ENCODE assay signal across 16 cellular contexts in genomic region chr15:77886805-77887448, GRCh38.
DNase-seq lines count a peak whose midpoint lies in the region; ATAC-seq and TF ChIP-seq lines count a peak whose summit lies in the region.
"Had no signal": no experiment of that assay in that cellular context is flagged by ENCODE, and none has a peak within 500 bp of the region (broad histone marks: within the 10 kb centered on the region; RNA-seq: fewer than 3 reads in every experiment).

No MANE protein-coding gene starts in this region.

- H3F3A ChIP-seq in PC-3 (ENCODE audit: low read length, unreplicated experiment): no peaks in the 10 kb centered on the region

- peak overlapping the region; percentile 27 for H4K91ac ChIP-seq in mesenchymal stem cell (ENCODE audit: low read length)

- no peak for TF ChIP-seq POLR2A in suprapubic skin (IDR thresholded peaks at IDR 0.05)

- no peak overlapping the region for H3K23ac ChIP-seq in mesenchymal stem cell (ENCODE audit: low read length in 2 of 2)

- POLR2A ChIA-PET in PC-3 (lab: Charles Lee; ENCODE audit: unreplicated experiment): no interaction called here

- H3K4me3 ChIP-seq in mesenchymal stem cell (ENCODE audit: insufficient read depth in 1 of 2, low read depth in 1 of 2, low read length in 2 of 2) (no peak overlapping the region), skeletal muscle satellite cell (ENCODE audit: low read length) (no peak overlapping the region), suprapubic skin (no peak overlapping the region), PC-3 (ENCODE audit: low read length) (no peak overlapping the region)
- H3K4me3 ChIP-seq: A549, PC-9 had no signal

- WGBS in mesenchymal stem cell: 97% methylated on average over 8 of the region's 11 CpGs
- WGBS in suprapubic skin: 94% methylated on average over 5 of the region's 11 CpGs

- H3K27me3 ChIP-seq in mesenchymal stem cell (ENCODE audit: control insufficient read depth in 1 of 2, insufficient read depth in 1 of 2, low read length in 2 of 2): peaks cover 0 to 3% of the 10 kb centered on the region in 2 experiments
- no peaks in the 10 kb centered on the region for H3K27me3 ChIP-seq in skeletal muscle satellite cell (ENCODE audit: control insufficient read depth, insufficient read depth, low read length)
- no peaks in the 10 kb centered on the region for H3K27me3 ChIP-seq in suprapubic skin
- H3K27me3 ChIP-seq in PC-3 (ENCODE audit: low read length): no peaks in the 10 kb centered on the region

- no peak overlapping the region for H3K14ac ChIP-seq in mesenchymal stem cell (ENCODE audit: low read length in 2 of 2)

- H3K4me3 Mint-ChIP-seq in stimulated activated naive CD8-positive, alpha-beta T cell treated with anti-CD3 and anti-CD28 coated beads, Interleukin-15, amount 100 ng/mL, for 72 hours: no peak overlapping the region
- no peak overlapping the region for H3K4me3 Mint-ChIP-seq in progenitor cell of endocrine pancreas (ENCODE audit: low read depth)

- H3K4me1 ChIP-seq in mesenchymal stem cell (ENCODE audit: control insufficient read depth, insufficient read depth, low read depth, low read length): peaks cover 19% of the 10 kb centered on the region
- peaks cover 47% of the 10 kb centered on the region for H3K4me1 ChIP-seq in skeletal muscle satellite cell (ENCODE audit: control insufficient read depth, insufficient read depth, low read length)
- peaks cover 14% of the 10 kb centered on the region for H3K4me1 ChIP-seq in suprapubic skin
- H3K4me1 ChIP-seq in PC-3 (ENCODE audit: insufficient read depth, low read length): no peaks in the 10 kb centered on the region; the same call in 1 of the 2 replicates

- peak overlapping the region in 1 of 2 experiments; percentile 88 for H2BK12ac ChIP-seq in mesenchymal stem cell (ENCODE audit: low read length in 2 of 2)

- H2AK5ac ChIP-seq in mesenchymal stem cell (ENCODE audit: low read length, severe bottlenecking): no peak overlapping the region

- H3K36me3 Mint-ChIP-seq in progenitor cell of endocrine pancreas (ENCODE audit: insufficient read depth): no peaks in the 10 kb centered on the region

- H3K9me3 ChIP-seq in mesenchymal stem cell (ENCODE audit: control insufficient read depth, low read length): no peaks in the 10 kb centered on the region
- no peaks in the 10 kb centered on the region for H3K9me3 ChIP-seq in skeletal muscle satellite cell (replicated peaks; ENCODE audit: low read length)
- no peaks in the 10 kb centered on the region for H3K9me3 ChIP-seq in suprapubic skin
- H3K9me3 ChIP-seq in PC-3 (ENCODE audit: low read length): no peaks in the 10 kb centered on the region
- H3K9me3 ChIP-seq: A549 had no signal

- no peaks in the 10 kb centered on the region for H3K79me1 ChIP-seq in mesenchymal stem cell (replicated peaks; ENCODE audit: low read length, poor library complexity, severe bottlenecking)

- H3K4me2 ChIP-seq in mesenchymal stem cell (ENCODE audit: low read length, poor library complexity, severe bottlenecking) (no peak overlapping the region), skeletal muscle satellite cell (ENCODE audit: low read length) (no peak overlapping the region), PC-3 (ENCODE audit: low read length) (no peak overlapping the region)
- H3K4me2 ChIP-seq: A549, KMS-11, PC-9 had no signal

- TF ChIP-seq CTCF in suprapubic skin (IDR thresholded peaks at IDR 0.05) (no peak), progenitor cell of endocrine pancreas (IDR thresholded peaks at IDR 0.05; ENCODE audit: unreplicated experiment) (no peak), PC-3 (conservative IDR thresholded peaks at IDR 0.05; ENCODE audit: low read depth, low read length) (no peak)

- no peak overlapping the region for H3K27ac Mint-ChIP-seq in stimulated activated naive CD8-positive, alpha-beta T cell treated with anti-CD3 and anti-CD28 coated beads, Interleukin-15, amount 100 ng/mL, for 72 hours
- H3K27ac Mint-ChIP-seq in progenitor cell of endocrine pancreas: no peak overlapping the region

- ATAC-seq in stimulated activated naive CD8-positive, alpha-beta T cell treated with anti-CD3 and anti-CD28 coated beads, Interleukin-15, amount 100 ng/mL, for 72 hours: peak; percentile 27
- ATAC-seq in stimulated activated naive CD8-positive, alpha-beta T cell treated with anti-CD3 and anti-CD28 coated beads, Interleukin-15, Interleukin-2, amounts not matched to agents 100 U/mL and 50 U/mL, for 24 hours: no peak
- no peak for ATAC-seq in PC-3

- H4K20me1 ChIP-seq in PC-3 (ENCODE audit: low read length): no peaks in the 10 kb centered on the region

- H3K79me2 ChIP-seq in PC-3 (ENCODE audit: low read length): no peaks in the 10 kb centered on the region

- no peaks in the 10 kb centered on the region for H3K9me3 Mint-ChIP-seq in stimulated activated naive CD8-positive, alpha-beta T cell treated with anti-CD3 and anti-CD28 coated beads, Interleukin-15, amount 100 ng/mL, for 72 hours
- no peaks in the 10 kb centered on the region for H3K9me3 Mint-ChIP-seq in progenitor cell of endocrine pancreas (ENCODE audit: low read depth)

- intact Hi-C loops in PC-3 (cut with micrococcal nuclease): no loop called here

- H3K36me3 ChIP-seq in mesenchymal stem cell (ENCODE audit: control insufficient read depth in 1 of 2, insufficient read depth in 2 of 2, low read depth in 1 of 2, low read length in 2 of 2) (no peaks in the 10 kb centered on the region), skeletal muscle satellite cell (ENCODE audit: insufficient read depth, low read length) (no peaks in the 10 kb centered on the region), suprapubic skin (no peaks in the 10 kb centered on the region), PC-3 (ENCODE audit: low read depth, low read length) (no peaks in the 10 kb centered on the region)

- no peak overlapping the region for H2AFZ ChIP-seq in mesenchymal stem cell (ENCODE audit: low read depth, low read length)
- no peak overlapping the region for H2AFZ ChIP-seq in PC-3 (ENCODE audit: low read length)
- H2AFZ ChIP-seq: PC-9 had no signal

- H2BK120ac ChIP-seq in mesenchymal stem cell (ENCODE audit: low read depth, low read length): peak overlapping the region; percentile 19

- no peaks in the 10 kb centered on the region for H3K9me2 ChIP-seq in PC-3 (replicated peaks; ENCODE audit: low read length)

- H3K4me1 Mint-ChIP-seq in stimulated activated naive CD8-positive, alpha-beta T cell treated with anti-CD3 and anti-CD28 coated beads, Interleukin-15, amount 100 ng/mL, for 72 hours: peaks cover 4% of the 10 kb centered on the region
- H3K4me1 Mint-ChIP-seq in progenitor cell of endocrine pancreas (ENCODE audit: low read depth): no peaks in the 10 kb centered on the region

- H2BK15ac ChIP-seq in mesenchymal stem cell (ENCODE audit: low read depth, poor library complexity, severe bottlenecking): no peak overlapping the region

- H4K8ac ChIP-seq in mesenchymal stem cell (ENCODE audit: low read length): no peak overlapping the region

- H3K27ac ChIP-seq in mesenchymal stem cell (ENCODE audit: low read length, poor library complexity, severe bottlenecking) (no peak overlapping the region), suprapubic skin (no peak overlapping the region), PC-3 (ENCODE audit: low read length) (no peak overlapping the region)
- H3K27ac ChIP-seq: C4-2B, KMS-11, PC-9 had no signal

- no peak overlapping the region for H2BK5ac ChIP-seq in mesenchymal stem cell (ENCODE audit: low read depth, low read length, poor library complexity, severe bottlenecking)

- no peak overlapping the region for H3K4ac ChIP-seq in mesenchymal stem cell (ENCODE audit: low read depth in 1 of 2, low read length in 2 of 2)

- CTCF ChIA-PET in PC-3 (lab: Charles Lee): no interaction called here

- no peak for DNase-seq in stimulated activated naive CD8-positive, alpha-beta T cell treated with anti-CD3 and anti-CD28 coated beads, Interleukin-15, amount 100 ng/mL, for 72 hours
- DNase-seq in stimulated activated naive CD8-positive, alpha-beta T cell treated with anti-CD3 and anti-CD28 coated beads, Interleukin-15, Interleukin-2, amounts not matched to agents 100 U/mL and 50 U/mL, for 24 hours: no peak
- DNase-seq in mesenchymal stem cell (no peak), suprapubic skin (ENCODE audit: low spot score in 2 of 2) (no peak), progenitor cell of endocrine pancreas (ENCODE audit: low spot score, unreplicated experiment) (no peak), PC-3 (no peak)
- DNase-seq: DMS 273 treated with DMSO at 0.1 percent for 48 hours, NCI-H1436, NCI-H2029 treated with DMSO at 0.1 percent for 48 hours, NCI-H510A treated with DMSO at 0.1 percent for 48 hours, NCI-H82, PC-9 had no signal

- H3K9ac ChIP-seq in mesenchymal stem cell (ENCODE audit: low read length) (no peak overlapping the region), skeletal muscle satellite cell (ENCODE audit: low read depth, low read length) (peak overlapping the region; percentile 41), PC-3 (ENCODE audit: low read length) (no peak overlapping the region)
- H3K9ac ChIP-seq: KMS-11 had no signal

- no peak for TF ChIP-seq EP300 in suprapubic skin (IDR thresholded peaks at IDR 0.05)

- no TSS peak for BruUV-seq in PC-3 (replicated peaks; lab: Mats Ljungman, UMichigan)

- no peaks in the 10 kb centered on the region for H3K27me3 Mint-ChIP-seq in stimulated activated naive CD8-positive, alpha-beta T cell treated with anti-CD3 and anti-CD28 coated beads, Interleukin-15, amount 100 ng/mL, for 72 hours
- peaks cover 10% of the 10 kb centered on the region for H3K27me3 Mint-ChIP-seq in progenitor cell of endocrine pancreas

- no peak overlapping the region for H3K18ac ChIP-seq in mesenchymal stem cell (ENCODE audit: low read depth in 1 of 2, low read length in 2 of 2)
